ENCODE assay signal across 20 cellular contexts in the genomic region with DNA sequence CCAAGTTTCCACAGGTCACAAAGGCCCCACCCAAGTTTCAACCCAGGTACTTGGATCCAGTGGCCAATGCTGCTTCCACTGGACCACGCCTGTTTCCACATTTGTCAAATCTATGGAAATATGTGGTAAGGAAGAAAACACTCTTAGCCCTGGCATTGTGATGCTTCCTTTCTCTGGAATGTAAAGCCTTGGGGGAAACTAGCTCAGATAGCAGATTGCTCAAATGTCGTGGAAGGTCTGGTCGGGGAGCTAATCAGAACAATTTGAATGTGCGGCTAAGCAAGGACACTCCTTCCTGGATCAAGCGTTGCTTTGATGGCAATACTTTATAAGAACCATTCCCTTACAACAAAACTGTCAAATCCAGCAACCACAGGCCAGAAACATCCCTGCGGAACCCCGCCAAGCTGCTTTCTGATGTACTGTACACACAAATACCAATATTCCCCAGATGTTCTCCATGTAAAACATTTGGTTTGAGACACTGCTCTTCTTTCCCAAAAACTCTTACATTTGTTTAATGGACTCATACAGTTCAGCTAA. TPM values are rescaled to one million over a fixed set of nuclear protein-coding genes. Genes with fewer than 3 reads are reported as not detected.
A peak's percentile ranks its signal among the peaks of the same experiment; 100 is the strongest.
DNase-seq lines count a peak whose midpoint lies in the region; ATAC-seq and TF ChIP-seq lines count a peak whose summit lies in the region.
"Had no signal": no experiment of that assay in that cellular context is flagged by ENCODE, and none has a peak within 500 bp of the region (broad histone marks: within the 10 kb centered on the region; RNA-seq: fewer than 3 reads in every experiment).

No MANE protein-coding gene starts in this region.

- H3K4me3 ChIP-seq in GM23338 (no peak overlapping the region), ascending aorta (no peak overlapping the region), mesodermal cell (ENCODE audit: extremely low read depth, insufficient read depth, low read length, poor library complexity, severe bottlenecking) (no peak overlapping the region), transverse colon (no peak overlapping the region)
- H3K4me3 ChIP-seq: breast epithelium, lower lobe of right lung had no signal

- in situ Hi-C loops in transverse colon (cut with MboI; ENCODE audit: low pct_ligation_motif_present in 1 of 4, low pct_unique_long_range_greater_than_20kb in 1 of 4, low sequenced_read_pairs in 3 of 4) = no loop called here

- H3K27me3 Mint-ChIP-seq in GM23338 (ENCODE audit: insufficient read depth, low read depth, poor library complexity) (peaks cover 6% of the 10 kb centered on the region), nephron progenitor cell (ENCODE audit: low read depth, poor library complexity) (peaks cover 2% of the 10 kb centered on the region)

- no peak overlapping the region for H3K27ac ChIP-seq in GM23338 (ENCODE audit: low read depth)
- peak overlapping the region; percentile 75 to 93 for H3K27ac ChIP-seq in ascending aorta
- peak overlapping the region; percentile 63 for H3K27ac ChIP-seq in mesodermal cell (ENCODE audit: low read depth, low read length, severe bottlenecking)
- peak overlapping the region in 3 of 4 donors; percentile 3 to 28 (median 24) for H3K27ac ChIP-seq in transverse colon
- H3K27ac ChIP-seq: lower lobe of right lung had no signal

- intact Hi-C loops in ascending aorta (cut with DNase I) = no loop called here
- intact Hi-C loops in transverse colon (cut with DNase I; ENCODE audit: low total_unique reads) = no loop called here

- no peak for TF ChIP-seq EP300 in transverse colon (IDR thresholded peaks at IDR 0.05; ENCODE audit: low read depth)

- no peak overlapping the region for H2AFZ ChIP-seq in GM23338

- H3K4me1 ChIP-seq in GM23338 (ENCODE audit: insufficient read depth) (peaks cover 52% of the 10 kb centered on the region), ascending aorta (peaks cover 11 to 72% of the 10 kb centered on the region in 2 donors), mesodermal cell (ENCODE audit: control insufficient read depth, insufficient read depth, low read length, poor library complexity, severe bottlenecking) (peaks cover 59% of the 10 kb centered on the region), transverse colon (peaks cover 3 to 34% (median 11%) of the 10 kb centered on the region in 4 donors)

- ATAC-seq in GM23338 = no peak
- ATAC-seq: activated naive CD8-positive, alpha-beta T cell treated with anti-CD3 and anti-CD28 coated beads, Interleukin-2, amount 50 U/mL, for 24 hours; lower lobe of right lung had no signal

- H3K36me3 ChIP-seq in GM23338 (ENCODE audit: insufficient read depth) = no peaks in the 10 kb centered on the region
- no peaks in the 10 kb centered on the region for H3K36me3 ChIP-seq in ascending aorta
- H3K36me3 ChIP-seq in mesodermal cell (ENCODE audit: control insufficient read depth, insufficient read depth, low read length) = peaks cover 29% of the 10 kb centered on the region
- H3K36me3 ChIP-seq in transverse colon = no peaks in the 10 kb centered on the region
- H3K36me3 ChIP-seq: breast epithelium, lower lobe of right lung had no signal

- H3K4me1 Mint-ChIP-seq in GM23338 (peaks cover 43% of the 10 kb centered on the region), nephron progenitor cell (peaks cover 83% of the 10 kb centered on the region)
- H3K4me1 Mint-ChIP-seq: activated B cell treated with CpG ODN at 0.5 μM for 24 hours; CD8-positive, alpha-beta memory T cell had no signal

- H3K4me3 Mint-ChIP-seq in GM23338 (no peak overlapping the region), nephron progenitor cell (no peak overlapping the region)
- H3K4me3 Mint-ChIP-seq: activated B cell treated with CpG ODN at 0.5 μM for 24 hours; activated CD4-positive, alpha-beta memory T cell treated with anti-CD3 and anti-CD28 coated beads for 36 hours; activated naive CD8-positive, alpha-beta T cell treated with anti-CD3 and anti-CD28 coated beads, Interleukin-2, amount 50 U/mL, for 24 hours; CD8-positive, alpha-beta memory T cell had no signal

- DNase-seq in GM23338 (ENCODE audit: low spot score) = no peak
- no peak for DNase-seq in ascending aorta (ENCODE audit: low spot score in 2 of 2)
- DNase-seq in transverse colon = no peak
- DNase-seq in NCI-H1092 (lab: John Stamatoyannopoulos, UW) = no peak
- no peak for DNase-seq in nephron progenitor cell
- DNase-seq in DMS 273 (lab: John Stamatoyannopoulos, UW; ENCODE audit: unreplicated experiment) = no peak
- DNase-seq: activated B cell treated with CpG ODN at 0.5 μM for 24 hours; activated CD4-positive, alpha-beta memory T cell treated with anti-CD3 and anti-CD28 coated beads for 36 hours; activated naive CD8-positive, alpha-beta T cell treated with anti-CD3 and anti-CD28 coated beads, Interleukin-2, amount 50 U/mL, for 24 hours; CD8-positive, alpha-beta memory T cell; cortex of kidney; DMS79 treated with DMSO at 0.1 percent for 48 hours; KBM-7; lower lobe of right lung; NCI-H1694; NCI-H2171; NCI-H526; nucleus accumbens had no signal

- 88 to 94% methylated on average over 6 to 7 of the region's 7 CpGs for WGBS in mesodermal cell (ENCODE audit: insufficient coverage in 2 of 2), 2 experiments
- 75 to 80% methylated on average over 7 of the region's 7 CpGs for WGBS in transverse colon (ENCODE audit: low coverage in 1 of 2), 2 donors

- H3F3A ChIP-seq in GM23338 (replicated peaks; ENCODE audit: low read depth) = no peaks in the 10 kb centered on the region

- no peaks in the 10 kb centered on the region for H4K20me1 ChIP-seq in GM23338 (replicated peaks; ENCODE audit: insufficient read depth)

- peaks cover 100% of the 10 kb centered on the region for H3K79me2 ChIP-seq in GM23338 (replicated peaks; ENCODE audit: insufficient read depth)

- TF ChIP-seq POLR2A in transverse colon (IDR thresholded peaks at IDR 0.05) = no peak

- H3K9me3 ChIP-seq in ascending aorta (no peaks in the 10 kb centered on the region), mesodermal cell (ENCODE audit: control insufficient read depth, low read length) (no peaks in the 10 kb centered on the region), transverse colon (no peaks in the 10 kb centered on the region)
- H3K9me3 ChIP-seq: breast epithelium, lower lobe of right lung had no signal

- H3K9me2 ChIP-seq in GM23338 (ENCODE audit: insufficient read depth) = no peaks in the 10 kb centered on the region

- H3K36me3 Mint-ChIP-seq in GM23338 (ENCODE audit: low read depth) (no peaks in the 10 kb centered on the region), nephron progenitor cell (ENCODE audit: low read depth) (peaks cover 9% of the 10 kb centered on the region)
- H3K36me3 Mint-ChIP-seq: activated CD4-positive, alpha-beta memory T cell treated with anti-CD3 and anti-CD28 coated beads for 36 hours; CD8-positive, alpha-beta memory T cell had no signal

- H3K27ac Mint-ChIP-seq in GM23338 (peak overlapping the region; percentile 15; the same call in 1 of the 2 replicates), nephron progenitor cell (no peak overlapping the region)
- H3K27ac Mint-ChIP-seq: activated B cell treated with CpG ODN at 0.5 μM for 24 hours; activated CD4-positive, alpha-beta memory T cell treated with anti-CD3 and anti-CD28 coated beads for 36 hours; activated naive CD8-positive, alpha-beta T cell treated with anti-CD3 and anti-CD28 coated beads, Interleukin-2, amount 50 U/mL, for 24 hours; CD8-positive, alpha-beta memory T cell had no signal

- no peaks in the 10 kb centered on the region for H3K27me3 ChIP-seq in GM23338 (ENCODE audit: insufficient read depth)
- H3K27me3 ChIP-seq in ascending aorta = no peaks in the 10 kb centered on the region
- H3K27me3 ChIP-seq in transverse colon = no peaks in the 10 kb centered on the region
- H3K27me3 ChIP-seq: breast epithelium had no signal

- 0 out of 2 replicates have a peak overlapping the region, but pooled peaks have one; percentile 21 for H3K4me2 ChIP-seq in GM23338

- H3K9me3 Mint-ChIP-seq in GM23338 = no peaks in the 10 kb centered on the region
- no peaks in the 10 kb centered on the region for H3K9me3 Mint-ChIP-seq in nephron progenitor cell
- H3K9me3 Mint-ChIP-seq: activated B cell treated with CpG ODN at 0.5 μM for 24 hours; activated CD4-positive, alpha-beta memory T cell treated with anti-CD3 and anti-CD28 coated beads for 36 hours; activated naive CD8-positive, alpha-beta T cell treated with anti-CD3 and anti-CD28 coated beads, Interleukin-2, amount 50 U/mL, for 24 hours; CD8-positive, alpha-beta memory T cell had no signal

- no peak for TF ChIP-seq CTCF in GM23338 (conservative IDR thresholded peaks at IDR 0.05; ENCODE audit: low read depth in 2 of 2)
- TF ChIP-seq CTCF in ascending aorta (IDR thresholded peaks at IDR 0.05) = no peak
- TF ChIP-seq CTCF in transverse colon (IDR thresholded peaks at IDR 0.05) = no peak
- no peak for TF ChIP-seq CTCF in nephron progenitor cell (IDR thresholded peaks at IDR 0.05)

TF ChIP-seq in GM23338, 12 proteins besides CTCF, POLR2A, EP300 and RAD21 (continues in another document):
- TF ChIP-seq STAT1 (IDR thresholded peaks at IDR 0.05; ENCODE audit: unreplicated experiment) = no peak
- no peak for TF ChIP-seq EZH2phosphoT487 (IDR thresholded peaks at IDR 0.05; ENCODE audit: unreplicated experiment)
- no peak for TF ChIP-seq JUNB (IDR thresholded peaks at IDR 0.05; ENCODE audit: unreplicated experiment)
- TF ChIP-seq, protein P1, sequence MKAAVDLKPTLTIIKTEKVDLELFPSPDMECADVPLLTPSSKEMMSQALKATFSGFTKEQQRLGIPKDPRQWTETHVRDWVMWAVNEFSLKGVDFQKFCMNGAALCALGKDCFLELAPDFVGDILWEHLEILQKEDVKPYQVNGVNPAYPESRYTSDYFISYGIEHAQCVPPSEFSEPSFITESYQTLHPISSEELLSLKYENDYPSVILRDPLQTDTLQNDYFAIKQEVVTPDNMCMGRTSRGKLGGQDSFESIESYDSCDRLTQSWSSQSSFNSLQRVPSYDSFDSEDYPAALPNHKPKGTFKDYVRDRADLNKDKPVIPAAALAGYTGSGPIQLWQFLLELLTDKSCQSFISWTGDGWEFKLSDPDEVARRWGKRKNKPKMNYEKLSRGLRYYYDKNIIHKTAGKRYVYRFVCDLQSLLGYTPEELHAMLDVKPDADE (IDR thresholded peaks at IDR 0.05) = no peak

RNA-seq across cellular contexts. Expression of gene NUAK1, which starts 20.4 kb away (rescaled TPM):
- 15.4 and 16.9 TPM in 2 replicates for total RNA-seq in GM23338 (2014; rRNA removed; shearing (Covaris generic))
- polyA plus RNA-seq in GM23338 (2016; fragmentation: Nextera tagmentation; extraction: Ambion mirVana) = 4.7 and 5.4 TPM in 2 replicates
- total RNA-seq in ascending aorta (29.7 TPM), transverse colon (10 to 100 TPM in 1 of 4 donors, 1 to 10 TPM in 2, under 1 TPM in 1; 0.75 to 14.7 (median 3.5) TPM)
- polyA plus RNA-seq in mesodermal cell (2013, experiment 1 of 2) = 22.5 TPM
- polyA plus RNA-seq in mesodermal cell (2013, experiment 2 of 2) = 20.5 TPM
- total RNA-seq: activated B cell treated with CpG ODN at 0.5 μM for 24 hours; CD8-positive, alpha-beta memory T cell had no signal
